ENCODE assay signal across 29 cellular contexts in genomic region chr10:47146571-47146970, GRCh38.
DNase-seq lines count a peak whose midpoint lies in the region; ATAC-seq lines count a peak whose summit lies in the region.
"Had no signal": no experiment of that assay in that cellular context is flagged by ENCODE, and none has a peak within 500 bp of the region (broad histone marks: within the 10 kb centered on the region; RNA-seq: fewer than 3 reads in every experiment).

No MANE protein-coding gene starts in this region.

- intact Hi-C loops in posterior vena cava (cut with DNase I): no loop called here

- DNase-seq in AG20443 (ENCODE audit: low spot score) (peak; percentile 59), KBM-7 (peak; percentile 15), posterior vena cava (ENCODE audit: low spot score) (peak; percentile 77), COLO668 (lab: John Stamatoyannopoulos, UW; ENCODE audit: unreplicated experiment) (no peak), epidermal melanocyte (ENCODE audit: insufficient read length, low spot score) (no peak)
- DNase-seq in activated CD4-positive, alpha-beta T cell treated with anti-CD3 and anti-CD28 coated beads, Interleukin-2, amount 50 U/mL, for 1 hour: no peak
- DNase-seq: ACHN; activated CD4-positive, alpha-beta T cell treated with anti-CD3 and anti-CD28 coated beads, Interleukin-2, amount 10 ng/mL, durations not matched to agents 24 days and 14 days; activated effector memory CD4-positive, alpha-beta T cell treated with Interleukin-2 at 50 U/mL for 16 hours; activated naive CD8-positive, alpha-beta T cell treated with anti-CD3 and anti-CD28 coated beads for 36 hours; aorta; caudate nucleus; DMS153; effector memory CD4-positive, alpha-beta T cell; H7; heart right ventricle; kidney; NCI-H146; NCI-H2107; NCI-H446; NCI-H774; ovary; retina; stimulated activated CD8-positive, alpha-beta memory T cell treated with anti-CD3 and anti-CD28 coated beads, Interleukin-4, amount 100 ng/mL, for 48 hours; stimulated activated naive CD8-positive, alpha-beta T cell treated with anti-CD3 and anti-CD28 coated beads, Interleukin-15, amount 100 ng/mL, for 72 hours; T1000; uterus had no signal

- peak; percentile 93 for ATAC-seq in esophagus mucosa
- ATAC-seq: stimulated activated naive CD8-positive, alpha-beta T cell treated with anti-CD3 and anti-CD28 coated beads, Interleukin-15, amount 100 ng/mL, for 72 hours; WTC11 had no signal

- in situ Hi-C loops in KBM-7 (cut with MboI; ENCODE audit: low pct_unique_long_range_greater_than_20kb, low sequenced_read_pairs): no loop called here

Comparison
In these comparisons a context has a peak if more than half of its experiments do, and no peak if none do; other contexts are left out.
1. DNase-seq: peak in AG20443 (single experiment), KBM-7 (single experiment) and posterior vena cava (single experiment); none in COLO668 (single experiment), activated CD4-positive, alpha-beta T cell treated with anti-CD3 and anti-CD28 coated beads, Interleukin-2, amount 50 U/mL, for 1 hour (single experiment) and epidermal melanocyte (single experiment).